Comparison of ENCODE assay signal across 1 cellular context in the genomic region with DNA sequence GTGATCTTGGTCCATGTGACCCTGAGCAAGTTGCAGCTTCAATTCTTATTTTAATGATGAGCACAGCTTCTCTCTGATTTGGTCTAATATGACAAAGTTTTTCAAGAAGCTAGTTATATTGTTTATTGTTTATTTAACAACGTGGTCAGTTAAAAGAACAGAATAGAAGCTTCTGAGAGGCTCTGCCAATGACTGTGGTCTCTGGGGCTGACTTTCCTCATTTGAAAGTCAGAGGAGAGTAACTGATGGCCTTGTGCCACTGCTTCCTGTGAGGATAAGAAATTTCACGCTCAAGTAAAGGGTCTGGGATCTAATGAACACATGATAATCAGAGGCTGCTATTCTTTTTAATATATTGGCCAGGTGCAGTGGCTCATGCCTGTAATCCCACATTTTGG.
TF ChIP-seq lines count a peak whose summit lies in the region.

No MANE protein-coding gene starts in this region.

TF ChIP-seq in K562, 482 proteins besides CTCF, POLR2A, EP300 and RAD21:
- TF ChIP-seq, protein P1, sequence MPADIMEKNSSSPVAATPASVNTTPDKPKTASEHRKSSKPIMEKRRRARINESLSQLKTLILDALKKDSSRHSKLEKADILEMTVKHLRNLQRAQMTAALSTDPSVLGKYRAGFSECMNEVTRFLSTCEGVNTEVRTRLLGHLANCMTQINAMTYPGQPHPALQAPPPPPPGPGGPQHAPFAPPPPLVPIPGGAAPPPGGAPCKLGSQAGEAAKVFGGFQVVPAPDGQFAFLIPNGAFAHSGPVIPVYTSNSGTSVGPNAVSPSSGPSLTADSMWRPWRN (IDR thresholded peaks at IDR 0.05; ENCODE audit: low read depth), result no peak
- TF ChIP-seq, protein P2, sequence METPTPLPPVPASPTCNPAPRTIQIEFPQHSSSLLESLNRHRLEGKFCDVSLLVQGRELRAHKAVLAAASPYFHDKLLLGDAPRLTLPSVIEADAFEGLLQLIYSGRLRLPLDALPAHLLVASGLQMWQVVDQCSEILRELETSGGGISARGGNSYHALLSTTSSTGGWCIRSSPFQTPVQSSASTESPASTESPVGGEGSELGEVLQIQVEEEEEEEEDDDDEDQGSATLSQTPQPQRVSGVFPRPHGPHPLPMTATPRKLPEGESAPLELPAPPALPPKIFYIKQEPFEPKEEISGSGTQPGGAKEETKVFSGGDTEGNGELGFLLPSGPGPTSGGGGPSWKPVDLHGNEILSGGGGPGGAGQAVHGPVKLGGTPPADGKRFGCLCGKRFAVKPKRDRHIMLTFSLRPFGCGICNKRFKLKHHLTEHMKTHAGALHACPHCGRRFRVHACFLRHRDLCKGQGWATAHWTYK (CRISPR knock-in tag; IDR thresholded peaks at IDR 0.05), result no peak
- TF ChIP-seq ATF1 (CRISPR knock-in tag; IDR thresholded peaks at IDR 0.05) (no peak), ATF1 (tag; IDR thresholded peaks at IDR 0.05) (no peak), ZNF57 (CRISPR knock-in tag; IDR thresholded peaks at IDR 0.05) (no peak), NFXL1 (CRISPR knock-in tag; IDR thresholded peaks at IDR 0.05) (no peak), SRSF1 (IDR thresholded peaks at IDR 0.05; ENCODE audit: low read depth, low read length) (no peak), LCOR (CRISPR knock-in tag; IDR thresholded peaks at IDR 0.05) (no peak), JUN (IDR thresholded peaks at IDR 0.05; ENCODE audit: borderline replicate concordance, low read depth, low read length) (no peak), JUN (CRISPR knock-in tag; IDR thresholded peaks at IDR 0.05; ENCODE audit: borderline replicate concordance) (no peak), ZKSCAN1 (IDR thresholded peaks at IDR 0.05; ENCODE audit: low read depth, low read length) (no peak), ZNF134 (CRISPR knock-in tag; conservative IDR thresholded peaks at IDR 0.05) (no peak)
- TF ChIP-seq, protein P3, sequence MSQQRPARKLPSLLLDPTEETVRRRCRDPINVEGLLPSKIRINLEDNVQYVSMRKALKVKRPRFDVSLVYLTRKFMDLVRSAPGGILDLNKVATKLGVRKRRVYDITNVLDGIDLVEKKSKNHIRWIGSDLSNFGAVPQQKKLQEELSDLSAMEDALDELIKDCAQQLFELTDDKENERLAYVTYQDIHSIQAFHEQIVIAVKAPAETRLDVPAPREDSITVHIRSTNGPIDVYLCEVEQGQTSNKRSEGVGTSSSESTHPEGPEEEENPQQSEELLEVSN (IDR thresholded peaks at IDR 0.05; ENCODE audit: borderline replicate concordance in 1 of 2, extremely low read depth in 1 of 2, insufficient read depth in 1 of 2, insufficient read length in 1 of 2, low read depth in 1 of 2, low read length in 1 of 2, poor library complexity in 1 of 2, severe bottlenecking in 1 of 2), result no peak
- TF ChIP-seq, protein P4, sequence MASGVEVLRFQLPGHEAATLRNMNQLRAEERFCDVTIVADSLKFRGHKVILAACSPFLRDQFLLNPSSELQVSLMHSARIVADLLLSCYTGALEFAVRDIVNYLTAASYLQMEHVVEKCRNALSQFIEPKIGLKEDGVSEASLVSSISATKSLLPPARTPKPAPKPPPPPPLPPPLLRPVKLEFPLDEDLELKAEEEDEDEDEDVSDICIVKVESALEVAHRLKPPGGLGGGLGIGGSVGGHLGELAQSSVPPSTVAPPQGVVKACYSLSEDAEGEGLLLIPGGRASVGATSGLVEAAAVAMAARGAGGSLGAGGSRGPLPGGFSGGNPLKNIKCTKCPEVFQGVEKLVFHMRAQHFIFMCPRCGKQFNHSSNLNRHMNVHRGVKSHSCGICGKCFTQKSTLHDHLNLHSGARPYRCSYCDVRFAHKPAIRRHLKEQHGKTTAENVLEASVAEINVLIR (CRISPR knock-in tag; IDR thresholded peaks at IDR 0.05), result no peak
- TF ChIP-seq, protein P5, sequence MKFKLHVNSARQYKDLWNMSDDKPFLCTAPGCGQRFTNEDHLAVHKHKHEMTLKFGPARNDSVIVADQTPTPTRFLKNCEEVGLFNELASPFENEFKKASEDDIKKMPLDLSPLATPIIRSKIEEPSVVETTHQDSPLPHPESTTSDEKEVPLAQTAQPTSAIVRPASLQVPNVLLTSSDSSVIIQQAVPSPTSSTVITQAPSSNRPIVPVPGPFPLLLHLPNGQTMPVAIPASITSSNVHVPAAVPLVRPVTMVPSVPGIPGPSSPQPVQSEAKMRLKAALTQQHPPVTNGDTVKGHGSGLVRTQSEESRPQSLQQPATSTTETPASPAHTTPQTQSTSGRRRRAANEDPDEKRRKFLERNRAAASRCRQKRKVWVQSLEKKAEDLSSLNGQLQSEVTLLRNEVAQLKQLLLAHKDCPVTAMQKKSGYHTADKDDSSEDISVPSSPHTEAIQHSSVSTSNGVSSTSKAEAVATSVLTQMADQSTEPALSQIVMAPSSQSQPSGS (CRISPR knock-in tag; IDR thresholded peaks at IDR 0.05), result no peak
- TF ChIP-seq, protein P6, sequence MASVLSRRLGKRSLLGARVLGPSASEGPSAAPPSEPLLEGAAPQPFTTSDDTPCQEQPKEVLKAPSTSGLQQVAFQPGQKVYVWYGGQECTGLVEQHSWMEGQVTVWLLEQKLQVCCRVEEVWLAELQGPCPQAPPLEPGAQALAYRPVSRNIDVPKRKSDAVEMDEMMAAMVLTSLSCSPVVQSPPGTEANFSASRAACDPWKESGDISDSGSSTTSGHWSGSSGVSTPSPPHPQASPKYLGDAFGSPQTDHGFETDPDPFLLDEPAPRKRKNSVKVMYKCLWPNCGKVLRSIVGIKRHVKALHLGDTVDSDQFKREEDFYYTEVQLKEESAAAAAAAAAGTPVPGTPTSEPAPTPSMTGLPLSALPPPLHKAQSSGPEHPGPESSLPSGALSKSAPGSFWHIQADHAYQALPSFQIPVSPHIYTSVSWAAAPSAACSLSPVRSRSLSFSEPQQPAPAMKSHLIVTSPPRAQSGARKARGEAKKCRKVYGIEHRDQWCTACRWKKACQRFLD (CRISPR knock-in tag; IDR thresholded peaks at IDR 0.05), result no peak
